ENCODE assay signal across 1 cellular context in genomic region chr14:93981316-93981715, GRCh38.
TF ChIP-seq lines count a peak whose summit lies in the region.

No MANE protein-coding gene starts in this region.

TF ChIP-seq in GM23338, 12 proteins besides CTCF, POLR2A, EP300 and RAD21:
- no peak for TF ChIP-seq ZNF114 (CRISPR knock-in tag; IDR thresholded peaks at IDR 0.05)
- TF ChIP-seq STAT1 (IDR thresholded peaks at IDR 0.05; ENCODE audit: unreplicated experiment): no peak
- TF ChIP-seq ZNF331 (CRISPR knock-in tag; IDR thresholded peaks at IDR 0.05; ENCODE audit: low read depth): no peak
- TF ChIP-seq EZH2phosphoT487 (IDR thresholded peaks at IDR 0.05; ENCODE audit: unreplicated experiment): no peak
- TF ChIP-seq EZH2 (IDR thresholded peaks at IDR 0.05; ENCODE audit: low read depth, unreplicated experiment): no peak
